ENCODE assay signal across 2 cellular contexts in genomic region chr5:59317772-59318205, GRCh38.
TF ChIP-seq lines count a peak whose summit lies in the region.

No MANE protein-coding gene starts in this region.

TF ChIP-seq in SK-N-SH treated with all-trans-retinoic acid at 6 μM for 48 hours, 23 proteins besides CTCF, POLR2A, EP300 and RAD21 (continued from another document):
- TF ChIP-seq TSHZ2 (CRISPR knock-in tag; IDR thresholded peaks at IDR 0.05): no peak
- no peak for TF ChIP-seq CSDC2 (CRISPR knock-in tag; IDR thresholded peaks at IDR 0.05)
- TF ChIP-seq POU6F1 (CRISPR knock-in tag; IDR thresholded peaks at IDR 0.05; ENCODE audit: borderline replicate concordance, low read depth): no peak
- TF ChIP-seq, protein P1, sequence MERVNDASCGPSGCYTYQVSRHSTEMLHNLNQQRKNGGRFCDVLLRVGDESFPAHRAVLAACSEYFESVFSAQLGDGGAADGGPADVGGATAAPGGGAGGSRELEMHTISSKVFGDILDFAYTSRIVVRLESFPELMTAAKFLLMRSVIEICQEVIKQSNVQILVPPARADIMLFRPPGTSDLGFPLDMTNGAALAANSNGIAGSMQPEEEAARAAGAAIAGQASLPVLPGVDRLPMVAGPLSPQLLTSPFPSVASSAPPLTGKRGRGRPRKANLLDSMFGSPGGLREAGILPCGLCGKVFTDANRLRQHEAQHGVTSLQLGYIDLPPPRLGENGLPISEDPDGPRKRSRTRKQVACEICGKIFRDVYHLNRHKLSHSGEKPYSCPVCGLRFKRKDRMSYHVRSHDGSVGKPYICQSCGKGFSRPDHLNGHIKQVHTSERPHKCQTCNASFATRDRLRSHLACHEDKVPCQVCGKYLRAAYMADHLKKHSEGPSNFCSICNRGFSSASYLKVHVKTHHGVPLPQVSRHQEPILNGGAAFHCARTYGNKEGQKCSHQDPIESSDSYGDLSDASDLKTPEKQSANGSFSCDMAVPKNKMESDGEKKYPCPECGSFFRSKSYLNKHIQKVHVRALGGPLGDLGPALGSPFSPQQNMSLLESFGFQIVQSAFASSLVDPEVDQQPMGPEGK (CRISPR knock-in tag; IDR thresholded peaks at IDR 0.05; ENCODE audit: borderline replicate concordance): no peak
- TF ChIP-seq ESRRG (CRISPR knock-in tag; IDR thresholded peaks at IDR 0.05): no peak
- TF ChIP-seq ZNF565 (CRISPR knock-in tag; conservative IDR thresholded peaks at IDR 0.05; ENCODE audit: low read depth): no peak
- no peak for TF ChIP-seq ZFP30 (CRISPR knock-in tag; IDR thresholded peaks at IDR 0.05)
- no peak for TF ChIP-seq ISL1 (CRISPR knock-in tag; IDR thresholded peaks at IDR 0.05)
- no peak for TF ChIP-seq SNAI2 (CRISPR knock-in tag; IDR thresholded peaks at IDR 0.05)
- TF ChIP-seq PPARA (CRISPR knock-in tag; IDR thresholded peaks at IDR 0.05; ENCODE audit: borderline replicate concordance): no peak
- TF ChIP-seq, protein P2, sequence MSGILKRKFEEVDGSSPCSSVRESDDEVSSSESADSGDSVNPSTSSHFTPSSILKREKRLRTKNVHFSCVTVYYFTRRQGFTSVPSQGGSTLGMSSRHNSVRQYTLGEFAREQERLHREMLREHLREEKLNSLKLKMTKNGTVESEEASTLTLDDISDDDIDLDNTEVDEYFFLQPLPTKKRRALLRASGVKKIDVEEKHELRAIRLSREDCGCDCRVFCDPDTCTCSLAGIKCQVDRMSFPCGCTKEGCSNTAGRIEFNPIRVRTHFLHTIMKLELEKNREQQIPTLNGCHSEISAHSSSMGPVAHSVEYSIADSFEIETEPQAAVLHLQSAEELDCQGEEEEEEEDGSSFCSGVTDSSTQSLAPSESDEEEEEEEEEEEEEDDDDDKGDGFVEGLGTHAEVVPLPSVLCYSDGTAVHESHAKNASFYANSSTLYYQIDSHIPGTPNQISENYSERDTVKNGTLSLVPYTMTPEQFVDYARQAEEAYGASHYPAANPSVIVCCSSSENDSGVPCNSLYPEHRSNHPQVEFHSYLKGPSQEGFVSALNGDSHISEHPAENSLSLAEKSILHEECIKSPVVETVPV (CRISPR knock-in tag; IDR thresholded peaks at IDR 0.05): no peak
- TF ChIP-seq OSR1 (CRISPR knock-in tag; IDR thresholded peaks at IDR 0.05): no peak
- no peak for TF ChIP-seq ZFP3 (CRISPR knock-in tag; IDR thresholded peaks at IDR 0.05)
- no peak for TF ChIP-seq ZC3H10 (CRISPR knock-in tag; IDR thresholded peaks at IDR 0.05)
TF ChIP-seq in SK-N-SH treated with all-trans-retinoic acid at 6 μM for 48 hours: peak in this region for 0.

TF ChIP-seq in SK-N-SH, 30 proteins besides CTCF, POLR2A, EP300 and RAD21 (continued from another document):
- TF ChIP-seq, protein P3, sequence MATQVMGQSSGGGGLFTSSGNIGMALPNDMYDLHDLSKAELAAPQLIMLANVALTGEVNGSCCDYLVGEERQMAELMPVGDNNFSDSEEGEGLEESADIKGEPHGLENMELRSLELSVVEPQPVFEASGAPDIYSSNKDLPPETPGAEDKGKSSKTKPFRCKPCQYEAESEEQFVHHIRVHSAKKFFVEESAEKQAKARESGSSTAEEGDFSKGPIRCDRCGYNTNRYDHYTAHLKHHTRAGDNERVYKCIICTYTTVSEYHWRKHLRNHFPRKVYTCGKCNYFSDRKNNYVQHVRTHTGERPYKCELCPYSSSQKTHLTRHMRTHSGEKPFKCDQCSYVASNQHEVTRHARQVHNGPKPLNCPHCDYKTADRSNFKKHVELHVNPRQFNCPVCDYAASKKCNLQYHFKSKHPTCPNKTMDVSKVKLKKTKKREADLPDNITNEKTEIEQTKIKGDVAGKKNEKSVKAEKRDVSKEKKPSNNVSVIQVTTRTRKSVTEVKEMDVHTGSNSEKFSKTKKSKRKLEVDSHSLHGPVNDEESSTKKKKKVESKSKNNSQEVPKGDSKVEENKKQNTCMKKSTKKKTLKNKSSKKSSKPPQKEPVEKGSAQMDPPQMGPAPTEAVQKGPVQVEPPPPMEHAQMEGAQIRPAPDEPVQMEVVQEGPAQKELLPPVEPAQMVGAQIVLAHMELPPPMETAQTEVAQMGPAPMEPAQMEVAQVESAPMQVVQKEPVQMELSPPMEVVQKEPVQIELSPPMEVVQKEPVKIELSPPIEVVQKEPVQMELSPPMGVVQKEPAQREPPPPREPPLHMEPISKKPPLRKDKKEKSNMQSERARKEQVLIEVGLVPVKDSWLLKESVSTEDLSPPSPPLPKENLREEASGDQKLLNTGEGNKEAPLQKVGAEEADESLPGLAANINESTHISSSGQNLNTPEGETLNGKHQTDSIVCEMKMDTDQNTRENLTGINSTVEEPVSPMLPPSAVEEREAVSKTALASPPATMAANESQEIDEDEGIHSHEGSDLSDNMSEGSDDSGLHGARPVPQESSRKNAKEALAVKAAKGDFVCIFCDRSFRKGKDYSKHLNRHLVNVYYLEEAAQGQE (IDR thresholded peaks at IDR 0.05; ENCODE audit: low read depth, low read length): no peak
- TF ChIP-seq FOXM1 (IDR thresholded peaks at IDR 0.05; ENCODE audit: low read depth) (no peak), TEAD4 (IDR thresholded peaks at IDR 0.05; ENCODE audit: borderline replicate concordance, insufficient read depth) (no peak), TCF12 (IDR thresholded peaks at IDR 0.05) (no peak), PBX3 (IDR thresholded peaks at IDR 0.05) (no peak), NRF1 (IDR thresholded peaks at IDR 0.05; ENCODE audit: low read depth, low read length) (no peak), SIN3A (IDR thresholded peaks at IDR 0.05; ENCODE audit: borderline replicate concordance, low read depth, low read length) (no peak), MXI1 (IDR thresholded peaks at IDR 0.05; ENCODE audit: low read depth, low read length) (no peak), FOXJ3 (CRISPR knock-in tag; IDR thresholded peaks at IDR 0.05) (no peak), RCOR1 (IDR thresholded peaks at IDR 0.05; ENCODE audit: low read length) (no peak), FOSL2 (IDR thresholded peaks at IDR 0.05; ENCODE audit: borderline replicate concordance, low read depth) (no peak), SMC3 (IDR thresholded peaks at IDR 0.05; ENCODE audit: low read depth, low read length) (no peak), ELF1 (IDR thresholded peaks at IDR 0.05) (no peak)
